8 cellular contexts compared by ENCODE assay signal in the genomic region with DNA sequence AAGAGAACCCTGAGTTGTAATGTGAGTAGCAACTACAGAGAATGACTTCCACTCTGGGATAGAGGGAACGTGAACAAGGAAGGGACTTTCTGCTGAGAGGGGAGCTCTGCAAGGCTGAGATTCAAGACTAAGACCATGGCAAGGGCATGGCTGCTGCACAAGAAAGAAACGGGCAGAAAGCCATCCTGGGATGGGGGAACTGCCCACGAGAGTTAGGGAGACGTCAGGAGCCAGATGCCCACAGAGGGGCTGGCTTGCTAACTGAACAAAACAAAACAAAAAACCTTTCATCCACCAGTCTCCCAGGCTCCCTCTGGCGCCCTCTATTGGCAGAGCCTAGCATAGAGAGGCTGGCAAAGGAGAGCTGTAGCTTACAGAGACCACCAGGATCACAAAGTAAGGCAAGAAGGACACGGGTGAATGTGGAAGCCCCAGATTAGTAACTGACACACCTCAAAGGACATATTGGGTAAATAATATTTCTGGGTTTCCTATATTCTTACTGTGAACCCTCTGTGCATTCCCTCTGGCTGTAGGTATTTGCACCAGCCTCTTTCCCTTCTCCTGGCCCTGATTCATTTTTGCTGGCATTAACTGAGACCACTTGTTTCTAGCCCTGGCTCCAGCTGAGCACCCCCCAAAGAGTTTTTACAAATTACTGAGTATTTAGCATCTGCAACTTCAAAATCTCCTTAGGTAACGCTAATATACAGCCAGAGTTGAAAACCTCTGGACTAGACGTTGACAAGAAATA.
DNase-seq lines count a peak whose midpoint lies in the region; ATAC-seq, FAIRE-seq and TF ChIP-seq lines count a peak whose summit lies in the region.

No MANE protein-coding gene starts in this region.

- H3K4me3 Mint-ChIP-seq in activated naive CD4-positive, alpha-beta T cell treated with anti-CD3 and anti-CD28 coated beads, Interleukin-2, amount 10 ng/mL, durations not matched to agents 7 days and 5 days = no peak overlapping the region

- ATAC-seq in left ventricle myocardium superior (peak; percentile 74), HG03196 (IDR thresholded peaks at IDR 0.05; ENCODE audit: unreplicated experiment) (no peak)

- no peak overlapping the region for H3K27ac Mint-ChIP-seq in activated naive CD4-positive, alpha-beta T cell treated with anti-CD3 and anti-CD28 coated beads, Interleukin-2, amount 10 ng/mL, durations not matched to agents 7 days and 5 days

- no peaks in the 10 kb centered on the region for H3K36me3 Mint-ChIP-seq in activated naive CD4-positive, alpha-beta T cell treated with anti-CD3 and anti-CD28 coated beads, Interleukin-2, amount 10 ng/mL, durations not matched to agents 7 days and 5 days

- peaks cover 3% of the 10 kb centered on the region for H3K27me3 Mint-ChIP-seq in activated naive CD4-positive, alpha-beta T cell treated with anti-CD3 and anti-CD28 coated beads, Interleukin-2, amount 10 ng/mL, durations not matched to agents 7 days and 5 days

- peak; percentile 84 for DNase-seq in ACHN
- DNase-seq in GM10266 (ENCODE audit: extremely low spot score) = peak; percentile 38
- DNase-seq in NCI-H2107 (lab: John Stamatoyannopoulos, UW) = peak; percentile 17
- peak; percentile 61 for DNase-seq in activated naive CD4-positive, alpha-beta T cell treated with anti-CD3 and anti-CD28 coated beads, Interleukin-2, amount 10 ng/mL, durations not matched to agents 7 days and 5 days
- peak; percentile 79 for DNase-seq in left ventricle myocardium superior
- peak; percentile 54 for DNase-seq in renal cortical epithelial cell (ENCODE audit: low read depth)
- no peak for DNase-seq in RCC 7860 (ENCODE audit: low spot score)

- no peaks in the 10 kb centered on the region for H3K9me3 Mint-ChIP-seq in activated naive CD4-positive, alpha-beta T cell treated with anti-CD3 and anti-CD28 coated beads, Interleukin-2, amount 10 ng/mL, durations not matched to agents 7 days and 5 days

- CTCF ChIA-PET in activated naive CD4-positive, alpha-beta T cell treated with anti-CD3 and anti-CD28 coated beads, Interleukin-2, amount 10 ng/mL, durations not matched to agents 7 days and 5 days (lab: Charles Lee) = interaction anchor here (0.5 to 2.2 kb wide), 6 partner anchors 11 to 173 kb away, joined by 3 to 5 read pairs (median 4); no protein-coding TSS in a partner anchor

- TF ChIP-seq CTCF in GM10266 (IDR thresholded peaks at IDR 0.05; ENCODE audit: control insufficient read depth, insufficient read depth, low read depth, missing control alignments) = peak; percentile 70

- H3K4me1 Mint-ChIP-seq in activated naive CD4-positive, alpha-beta T cell treated with anti-CD3 and anti-CD28 coated beads, Interleukin-2, amount 10 ng/mL, durations not matched to agents 7 days and 5 days = no peaks in the 10 kb centered on the region

- intact Hi-C loops in left ventricle myocardium superior (cut with micrococcal nuclease) = loop anchor here (5.0 to 10.0 kb wide), 2 partner anchors 173 to 260 kb away; no protein-coding TSS in a partner anchor

- in situ Hi-C loops in ACHN (cut with HindIII; ENCODE audit: low pct_ligation_motif_present, low pct_unique_long_range_greater_than_20kb, low sequenced_read_pairs) = loop anchor here (25.0 kb wide), 1 partner anchor 173 kb away; no protein-coding TSS in a partner anchor

- FAIRE-seq in RCC 7860 (lab: Jason Lieb, UNC) = no peak
